Comparison of ENCODE assay signal across 14 cellular contexts in the genomic region with DNA sequence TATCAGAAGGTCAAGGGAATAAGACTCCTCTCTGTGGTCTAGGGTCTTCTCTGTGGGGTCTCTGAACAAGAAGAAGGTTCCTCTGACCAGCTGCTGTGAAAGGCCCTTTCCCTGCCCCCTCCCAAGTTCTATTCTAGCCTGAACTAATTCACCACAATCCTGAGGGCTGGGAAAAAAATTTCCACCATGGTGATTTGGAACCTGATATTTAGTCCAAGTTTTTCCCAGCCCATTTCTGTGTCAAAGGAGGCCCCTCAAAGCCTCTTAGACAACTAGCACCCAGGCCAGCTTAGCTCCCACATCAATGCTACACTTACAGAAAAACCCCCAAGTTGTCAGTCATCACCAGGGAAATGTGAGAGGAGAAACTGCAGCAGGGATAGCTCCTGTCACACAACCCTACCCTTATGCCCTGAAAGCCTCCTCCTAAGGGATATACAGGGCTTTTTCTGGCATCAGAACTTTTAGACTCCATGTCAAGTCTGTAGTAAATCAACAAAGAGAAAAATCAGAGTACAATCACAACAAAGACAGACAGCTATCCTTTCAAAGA. TPM values are rescaled to one million over a fixed set of nuclear protein-coding genes. Genes with fewer than 3 reads are reported as not detected.
DNase-seq lines count a peak whose midpoint lies in the region; ATAC-seq and TF ChIP-seq lines count a peak whose summit lies in the region.
"Had no signal": no experiment of that assay in that cellular context is flagged by ENCODE, and none has a peak within 500 bp of the region (broad histone marks: within the 10 kb centered on the region; RNA-seq: fewer than 3 reads in every experiment).

No MANE protein-coding gene starts in this region.

- no peak for TF ChIP-seq POLR2A in tibial nerve (IDR thresholded peaks at IDR 0.05)

- no peak for TF ChIP-seq CTCF in tibial nerve (IDR thresholded peaks at IDR 0.05)

- no peak for ATAC-seq in activated naive CD4-positive, alpha-beta T cell treated with anti-CD3 and anti-CD28 coated beads, Interleukin-2, amount 50 U/mL, for 72 hours
- ATAC-seq in memory B cell (ENCODE audit: low read depth) (no peak), GM19397 (IDR thresholded peaks at IDR 0.05; ENCODE audit: unreplicated experiment) (no peak)
- ATAC-seq: esophagus mucosa had no signal

- peak overlapping the region; percentile 49 for H3K4me3 Mint-ChIP-seq in activated naive CD4-positive, alpha-beta T cell treated with anti-CD3 and anti-CD28 coated beads, Interleukin-2, amount 50 U/mL, for 24 hours
- peak overlapping the region; percentile 62 for H3K4me3 Mint-ChIP-seq in activated naive CD8-positive, alpha-beta T cell
- H3K4me3 Mint-ChIP-seq in memory B cell = no peak overlapping the region

- no peaks in the 10 kb centered on the region for H3K9me3 ChIP-seq in tibial nerve
- H3K9me3 ChIP-seq: vagina had no signal

- H3K9me3 Mint-ChIP-seq in activated naive CD4-positive, alpha-beta T cell treated with anti-CD3 and anti-CD28 coated beads, Interleukin-2, amount 50 U/mL, for 24 hours = no peaks in the 10 kb centered on the region
- H3K9me3 Mint-ChIP-seq in activated naive CD4-positive, alpha-beta T cell treated with anti-CD3 and anti-CD28 coated beads, Interleukin-2, amount 50 U/mL, for 72 hours = no peaks in the 10 kb centered on the region
- no peaks in the 10 kb centered on the region for H3K9me3 Mint-ChIP-seq in activated naive CD8-positive, alpha-beta T cell (ENCODE audit: low read depth)
- H3K9me3 Mint-ChIP-seq in memory B cell = no peaks in the 10 kb centered on the region

- H3K27ac Mint-ChIP-seq in activated naive CD4-positive, alpha-beta T cell treated with anti-CD3 and anti-CD28 coated beads, Interleukin-2, amount 50 U/mL, for 24 hours = peak overlapping the region; percentile 72
- peak overlapping the region in 1 of 2 donors; percentile 25 for H3K27ac Mint-ChIP-seq in activated naive CD4-positive, alpha-beta T cell treated with anti-CD3 and anti-CD28 coated beads, Interleukin-2, amount 50 U/mL, for 72 hours
- H3K27ac Mint-ChIP-seq in activated naive CD8-positive, alpha-beta T cell = peak overlapping the region; percentile 61
- H3K27ac Mint-ChIP-seq in memory B cell = peak overlapping the region; percentile 67

- H3K27me3 Mint-ChIP-seq in activated naive CD4-positive, alpha-beta T cell treated with anti-CD3 and anti-CD28 coated beads, Interleukin-2, amount 50 U/mL, for 24 hours = no peaks in the 10 kb centered on the region
- H3K27me3 Mint-ChIP-seq in activated naive CD8-positive, alpha-beta T cell = no peaks in the 10 kb centered on the region
- H3K27me3 Mint-ChIP-seq in memory B cell = no peaks in the 10 kb centered on the region

- no peak for TF ChIP-seq EP300 in tibial nerve (IDR thresholded peaks at IDR 0.05)

- peaks cover 77% of the 10 kb centered on the region for H3K4me1 Mint-ChIP-seq in activated naive CD4-positive, alpha-beta T cell treated with anti-CD3 and anti-CD28 coated beads, Interleukin-2, amount 50 U/mL, for 24 hours
- peaks cover 71% of the 10 kb centered on the region for H3K4me1 Mint-ChIP-seq in activated naive CD8-positive, alpha-beta T cell (ENCODE audit: low read depth)
- H3K4me1 Mint-ChIP-seq in memory B cell = peaks cover 58% of the 10 kb centered on the region

- H3K27me3 ChIP-seq in tibial nerve = no peaks in the 10 kb centered on the region
- H3K27me3 ChIP-seq: vagina had no signal

- H3K36me3 Mint-ChIP-seq in activated naive CD4-positive, alpha-beta T cell treated with anti-CD3 and anti-CD28 coated beads, Interleukin-2, amount 50 U/mL, for 24 hours = no peaks in the 10 kb centered on the region
- H3K36me3 Mint-ChIP-seq in activated naive CD4-positive, alpha-beta T cell treated with anti-CD3 and anti-CD28 coated beads, Interleukin-2, amount 50 U/mL, for 72 hours = no peaks in the 10 kb centered on the region
- H3K36me3 Mint-ChIP-seq in activated naive CD8-positive, alpha-beta T cell = no peaks in the 10 kb centered on the region
- H3K36me3 Mint-ChIP-seq in memory B cell = no peaks in the 10 kb centered on the region

- H3K27ac ChIP-seq in tibial nerve = peak overlapping the region in 3 of 4 donors; percentile 64 to 99 (median 97)
- H3K27ac ChIP-seq: parathyroid adenoma, vagina had no signal

- no peak for DNase-seq in activated naive CD4-positive, alpha-beta T cell treated with anti-CD3 and anti-CD28 coated beads, Interleukin-2, amount 50 U/mL, for 72 hours (ENCODE audit: low spot score in 2 of 2)
- DNase-seq in memory B cell (ENCODE audit: low spot score in 2 of 2) = no peak
- DNase-seq in tibial nerve (ENCODE audit: low spot score in 2 of 2) = no peak
- DNase-seq in cerebellum (ENCODE audit: low spot score) = no peak
- DNase-seq in activated effector memory CD4-positive, alpha-beta T cell treated with anti-CD3 and anti-CD28 coated beads, Interleukin-2, amount 50 U/mL, for 16 hours = no peak
- DNase-seq: activated CD4-positive, alpha-beta T cell treated with anti-CD3 and anti-CD28 coated beads, Interleukin-2, amount 50 U/mL, for 48 hours; kidney; NCI-H446 treated with DMSO at 0.1 percent for 48 hours had no signal

- H3K4me1 ChIP-seq in tibial nerve = peaks cover 0 to 72% (median 59%) of the 10 kb centered on the region in 4 donors

- H3K36me3 ChIP-seq in tibial nerve = no peaks in the 10 kb centered on the region
- H3K36me3 ChIP-seq: vagina had no signal

- H3K4me3 ChIP-seq in tibial nerve = no peak overlapping the region
- H3K4me3 ChIP-seq: vagina had no signal

RNA-seq across cellular contexts. Expression of gene FMNL3, which starts 4.5 kb away (rescaled TPM):
- 10 to 100 TPM; 25.9 to 27.6 TPM for total RNA-seq in activated naive CD4-positive, alpha-beta T cell treated with anti-CD3 and anti-CD28 coated beads, Interleukin-2, amount 50 U/mL, for 72 hours
- 10 to 100 TPM; 48.3 to 64.2 (median 58.9) TPM for total RNA-seq in tibial nerve
- total RNA-seq in cerebellum = 22.7 TPM

RNA-seq across cellular contexts. Expression of gene TMBIM6, which starts 38.6 kb away (rescaled TPM):
- total RNA-seq in activated naive CD4-positive, alpha-beta T cell treated with anti-CD3 and anti-CD28 coated beads, Interleukin-2, amount 50 U/mL, for 72 hours = 100 to 1,000 TPM; 361 to 467 TPM
- total RNA-seq in tibial nerve (100 to 1,000 TPM; 284 to 404 (median 325) TPM), cerebellum (244 TPM)
